23 cellular contexts compared by ENCODE assay signal in genomic region chr5:33277061-33277460, GRCh38.
DNase-seq lines count a peak whose midpoint lies in the region; ATAC-seq, FAIRE-seq and TF ChIP-seq lines count a peak whose summit lies in the region.
"Had no signal": no experiment of that assay in that cellular context is flagged by ENCODE, and none has a peak within 500 bp of the region (broad histone marks: within the 10 kb centered on the region; RNA-seq: fewer than 3 reads in every experiment).

No MANE protein-coding gene starts in this region.

- no peaks in the 10 kb centered on the region for H3K36me3 Mint-ChIP-seq in neural progenitor cell
- H3K36me3 Mint-ChIP-seq: CD8-positive, alpha-beta memory T cell had no signal

- H3F3A ChIP-seq in GM23248 (ENCODE audit: insufficient read depth) (peaks cover 32% of the 10 kb centered on the region), neural progenitor cell (ENCODE audit: low read depth) (no peaks in the 10 kb centered on the region)

- no peak for TF ChIP-seq EP300 in stomach (IDR thresholded peaks at IDR 0.05)

- H3K27ac ChIP-seq in GM23248 (peak overlapping the region; percentile 61), SJCRH30 (peak overlapping the region; percentile 57), endothelial cell of umbilical vein (ENCODE audit: insufficient read depth, low read depth, low read length) (no peak overlapping the region), neural progenitor cell (no peak overlapping the region), stomach (no peak overlapping the region)
- H3K27ac ChIP-seq: KMS-11, PC-9, RWPE1 had no signal

- H3K9me3 ChIP-seq in GM23248 (ENCODE audit: low read depth) (no peaks in the 10 kb centered on the region), SJCRH30 (replicated peaks) (no peaks in the 10 kb centered on the region), endothelial cell of umbilical vein (replicated peaks; ENCODE audit: control insufficient read depth, insufficient read depth, low read length) (no peaks in the 10 kb centered on the region), neural progenitor cell (ENCODE audit: low read depth) (no peaks in the 10 kb centered on the region), stomach (no peaks in the 10 kb centered on the region)

- no TSS peak for BruUV-seq in endothelial cell of umbilical vein (replicated peaks; lab: Mats Ljungman, UMichigan)

- no peaks in the 10 kb centered on the region for H3K9me1 ChIP-seq in endothelial cell of umbilical vein (replicated peaks; ENCODE audit: control insufficient read depth, extremely low read depth, insufficient read depth, low read length)

- FAIRE-seq in endothelial cell of umbilical vein (lab: Jason Lieb, UNC), result no peak
- FAIRE-seq: D721Med had no signal

- in situ Hi-C loops in GM23248 (cut with MboI), result no loop called here

- H3K4me1 ChIP-seq in GM23248 (ENCODE audit: insufficient read depth), result peaks cover 32% of the 10 kb centered on the region
- H3K4me1 ChIP-seq in SJCRH30, result peaks cover 23% of the 10 kb centered on the region
- peaks cover 27% of the 10 kb centered on the region for H3K4me1 ChIP-seq in endothelial cell of umbilical vein (ENCODE audit: control insufficient read depth, extremely low read depth, insufficient read depth, low read length)
- peaks cover 11% of the 10 kb centered on the region for H3K4me1 ChIP-seq in neural progenitor cell
- no peaks in the 10 kb centered on the region for H3K4me1 ChIP-seq in stomach

- H3K9ac ChIP-seq in GM23248 (0 out of 2 replicates have a peak overlapping the region, but pooled peaks have one; percentile 12), endothelial cell of umbilical vein (replicated peaks; ENCODE audit: extremely low read depth, insufficient read depth, low read length) (no peak overlapping the region), neural progenitor cell (no peak overlapping the region)
- H3K9ac ChIP-seq: KMS-11 had no signal

- 0 out of 2 replicates have a peak, but pooled peaks cover 3% of the 10 kb centered on the region for H3K9me2 ChIP-seq in GM23248 (ENCODE audit: insufficient read depth)

- H3K4me3 ChIP-seq in GM23248 (no peak overlapping the region), SJCRH30 (no peak overlapping the region), endothelial cell of umbilical vein (replicated peaks in 1 of 3; ENCODE audit: insufficient read depth in 1 of 3, low read depth in 1 of 3, low read length in 3 of 3) (no peak overlapping the region), neural progenitor cell (no peak overlapping the region), stomach (no peak overlapping the region)
- H3K4me3 ChIP-seq: GM23338, PC-9 had no signal

- H3K27me3 ChIP-seq in GM23248 (replicated peaks; ENCODE audit: insufficient read depth) (no peaks in the 10 kb centered on the region), SJCRH30 (no peaks in the 10 kb centered on the region), endothelial cell of umbilical vein (ENCODE audit: control insufficient read depth in 2 of 2, insufficient read depth in 2 of 2, low read length in 2 of 2) (no peaks in the 10 kb centered on the region), neural progenitor cell (no peaks in the 10 kb centered on the region), stomach (no peaks in the 10 kb centered on the region)

- no peaks in the 10 kb centered on the region for H3K27me3 Mint-ChIP-seq in neural progenitor cell (ENCODE audit: insufficient read depth, low read depth)
- H3K27me3 Mint-ChIP-seq: CD8-positive, alpha-beta memory T cell had no signal

- TF ChIP-seq POLR2A in endothelial cell of umbilical vein (IDR thresholded peaks at IDR 0.05; ENCODE audit: low read depth, low read length) (no peak), stomach (IDR thresholded peaks at IDR 0.05) (no peak)

- H4K20me1 ChIP-seq in GM23248 (ENCODE audit: insufficient read depth) (no peaks in the 10 kb centered on the region), endothelial cell of umbilical vein (replicated peaks; ENCODE audit: control insufficient read depth, extremely low read depth, insufficient read depth, low read length) (no peaks in the 10 kb centered on the region), neural progenitor cell (ENCODE audit: low read depth) (no peaks in the 10 kb centered on the region)

- CTCF ChIA-PET in endothelial cell of umbilical vein (lab: Charles Lee), result interaction anchor here (1.1 kb wide), 1 partner anchor 96 kb away, joined by 3 read pairs; no protein-coding TSS in a partner anchor

- H3K4me3 Mint-ChIP-seq in neural progenitor cell, result no peak overlapping the region
- H3K4me3 Mint-ChIP-seq: CD8-positive, alpha-beta memory T cell; GM23338 had no signal

- TF ChIP-seq CTCF in endothelial cell of umbilical vein (IDR thresholded peaks at IDR 0.05; ENCODE audit: extremely low read depth in 1 of 2, insufficient read depth in 1 of 2, low read depth in 1 of 2, low read length in 2 of 2) (no peak), neural progenitor cell (IDR thresholded peaks at IDR 0.05) (no peak), stomach (IDR thresholded peaks at IDR 0.05) (no peak)

- H3K27ac Mint-ChIP-seq in neural progenitor cell, result no peak overlapping the region
- H3K27ac Mint-ChIP-seq: CD8-positive, alpha-beta memory T cell; GM23338 had no signal

- H3K4me2 ChIP-seq in GM23248 (ENCODE audit: unreplicated experiment) (peak overlapping the region; percentile 23), endothelial cell of umbilical vein (ENCODE audit: insufficient read depth, low read length) (no peak overlapping the region), neural progenitor cell (peak overlapping the region; percentile 0)
- H3K4me2 ChIP-seq: GM23338, KMS-11, PC-9 had no signal

- H3K4me1 Mint-ChIP-seq in neural progenitor cell, result peaks cover 13% of the 10 kb centered on the region
- H3K4me1 Mint-ChIP-seq: CD8-positive, alpha-beta memory T cell; GM23338 had no signal

- intact Hi-C loops in endothelial cell of umbilical vein (cut with micrococcal nuclease), result no loop called here
- intact Hi-C loops in stomach (cut with DNase I; ENCODE audit: low total_unique reads), result no loop called here

- POLR2A ChIA-PET in endothelial cell of umbilical vein (lab: Charles Lee), result no interaction called here

- dilution Hi-C loops in endothelial cell of umbilical vein (cut with MboI; ENCODE audit: extremely low pct_ligation_motif_present, low sequenced_read_pairs), result no loop called here

- H3K9me3 Mint-ChIP-seq in neural progenitor cell, result no peaks in the 10 kb centered on the region
- H3K9me3 Mint-ChIP-seq: GM23338 had no signal

- peak overlapping the region; percentile 64 for H2AFZ ChIP-seq in GM23248
- H2AFZ ChIP-seq in endothelial cell of umbilical vein (ENCODE audit: low read depth, low read length), result no peak overlapping the region
- no peak overlapping the region for H2AFZ ChIP-seq in neural progenitor cell (replicated peaks)
- H2AFZ ChIP-seq: PC-9 had no signal

- no peaks in the 10 kb centered on the region for H3K36me3 ChIP-seq in GM23248 (ENCODE audit: low read depth)
- no peaks in the 10 kb centered on the region for H3K36me3 ChIP-seq in SJCRH30
- H3K36me3 ChIP-seq in endothelial cell of umbilical vein (ENCODE audit: control insufficient read depth in 2 of 2, extremely low read depth in 1 of 2, insufficient read depth in 2 of 2, low read length in 2 of 2), result no peaks in the 10 kb centered on the region
- H3K36me3 ChIP-seq in neural progenitor cell, result no peaks in the 10 kb centered on the region
- no peaks in the 10 kb centered on the region for H3K36me3 ChIP-seq in stomach

- DNase-seq in GM23248 (no peak), SJCRH30 (no peak), endothelial cell of umbilical vein (ENCODE audit: low read depth, low spot score) (peak; percentile 14), neural progenitor cell (ENCODE audit: low spot score) (no peak), GM19238 (ENCODE audit: insufficient read length, low spot score) (no peak), COLO829 (ENCODE audit: low spot score) (no peak), stomach (no peak)
- DNase-seq: C1 segment of cervical spinal cord; CD8-positive, alpha-beta memory T cell; MV-4-11; NCI-H1417; NCI-H187; NCI-H2107; NCI-H510A; NCI-H774; PC-9; SIG-M5 had no signal

- H3K79me2 ChIP-seq in GM23248 (ENCODE audit: insufficient read depth) (no peaks in the 10 kb centered on the region), endothelial cell of umbilical vein (ENCODE audit: control insufficient read depth, insufficient read depth, low read length) (no peaks in the 10 kb centered on the region), neural progenitor cell (ENCODE audit: low read depth) (no peaks in the 10 kb centered on the region)

- ATAC-seq in GM19023 (IDR thresholded peaks at IDR 0.05; ENCODE audit: unreplicated experiment), result no peak
- ATAC-seq: GM23338, HCT116 had no signal

TF ChIP-seq in endothelial cell of umbilical vein, 7 proteins besides CTCF, POLR2A, EP300 and RAD21:
- no peak for TF ChIP-seq MAX (IDR thresholded peaks at IDR 0.05; ENCODE audit: insufficient read depth, insufficient read length)

Comparison
In these comparisons a context has a peak if more than half of its experiments do, and no peak if none do; other contexts are left out.
1. H3K27ac ChIP-seq: peak in GM23248 (single experiment) and SJCRH30 (single experiment); none in endothelial cell of umbilical vein (single experiment), neural progenitor cell (single experiment) and stomach (0 of 5).